Comparison of ENCODE assay signal across 1 cellular context in genomic region chr19:47348819-47349795, GRCh38.
A peak's percentile ranks its signal among the peaks of the same experiment; 100 is the strongest.
TF ChIP-seq lines count a peak whose summit lies in the region.

Gene DHX34 (plus strand): TSS chr19:47349315. CDS start chr19:47353031, 3,716 bp downstream.

TF ChIP-seq in HepG2, 621 proteins besides CTCF, POLR2A, EP300 and RAD21 (continued from another document and continues in another):
- TF ChIP-seq ZNF407 (CRISPR knock-in tag; IDR thresholded peaks at IDR 0.05; ENCODE audit: not compliant biosample characterization), result no peak
- TF ChIP-seq KDM2A (CRISPR knock-in tag; IDR thresholded peaks at IDR 0.05; ENCODE audit: borderline replicate concordance, low read depth), result peak; percentile 52
- TF ChIP-seq MYNN (CRISPR knock-in tag; IDR thresholded peaks at IDR 0.05; ENCODE audit: low read depth), result no peak
- peak; percentile 33; the same call in 1 of the 2 replicates for TF ChIP-seq TFAP4 (IDR thresholded peaks at IDR 0.05; ENCODE audit: borderline replicate concordance, low read depth)
- peak; percentile 95; the same call in 2 of the 3 replicates for TF ChIP-seq MXI1 (IDR thresholded peaks at IDR 0.05; ENCODE audit: borderline replicate concordance, low read depth, low read length)
- peak; percentile 93 for TF ChIP-seq XRCC5 (optimal IDR thresholded peaks at IDR 0.05; ENCODE audit: low read length)
- TF ChIP-seq ZBTB14 (CRISPR knock-in tag; IDR thresholded peaks at IDR 0.05), result no peak
- no peak for TF ChIP-seq RNF219 (CRISPR knock-in tag; IDR thresholded peaks at IDR 0.05)
- peak; percentile 81 for TF ChIP-seq ZNF501 (CRISPR knock-in tag; IDR thresholded peaks at IDR 0.05)
- no peak for TF ChIP-seq RERE (CRISPR knock-in tag; IDR thresholded peaks at IDR 0.05; ENCODE audit: low read depth)
- peak; percentile 85 for TF ChIP-seq MYPOP (CRISPR knock-in tag; IDR thresholded peaks at IDR 0.05)
- no peak for TF ChIP-seq ZUFSP (CRISPR knock-in tag; IDR thresholded peaks at IDR 0.05; ENCODE audit: borderline replicate concordance)
- TF ChIP-seq ZNF563 (CRISPR knock-in tag; IDR thresholded peaks at IDR 0.05), result peak; percentile 73; the same call in 1 of the 2 replicates
- no peak for TF ChIP-seq FOXP1 (IDR thresholded peaks at IDR 0.05)
- TF ChIP-seq FOXP1 (CRISPR knock-in tag; IDR thresholded peaks at IDR 0.05), result no peak
- peak; percentile 9; the same call in 1 of the 2 replicates for TF ChIP-seq ZHX2 (IDR thresholded peaks at IDR 0.05; ENCODE audit: low read depth)
- TF ChIP-seq ZHX2 (CRISPR knock-in tag; IDR thresholded peaks at IDR 0.05; ENCODE audit: borderline replicate concordance), result no peak
- no peak for TF ChIP-seq NR3C1 (CRISPR knock-in tag; IDR thresholded peaks at IDR 0.05)
- TF ChIP-seq KDM4B (CRISPR knock-in tag; IDR thresholded peaks at IDR 0.05), result no peak
- peak; percentile 58; the same call in 1 of the 2 replicates for TF ChIP-seq ELF3 (CRISPR knock-in tag; IDR thresholded peaks at IDR 0.05)
- no peak for TF ChIP-seq ZNF879 (CRISPR knock-in tag; IDR thresholded peaks at IDR 0.05)
- TF ChIP-seq ZFP82 (CRISPR knock-in tag; IDR thresholded peaks at IDR 0.05; ENCODE audit: borderline replicate concordance), result no peak
- peak; percentile 59 for TF ChIP-seq POGZ (CRISPR knock-in tag; IDR thresholded peaks at IDR 0.05)
- no peak for TF ChIP-seq TCF7L2 (IDR thresholded peaks at IDR 0.05; ENCODE audit: low read depth, low read length)
